In the genomic region with DNA sequence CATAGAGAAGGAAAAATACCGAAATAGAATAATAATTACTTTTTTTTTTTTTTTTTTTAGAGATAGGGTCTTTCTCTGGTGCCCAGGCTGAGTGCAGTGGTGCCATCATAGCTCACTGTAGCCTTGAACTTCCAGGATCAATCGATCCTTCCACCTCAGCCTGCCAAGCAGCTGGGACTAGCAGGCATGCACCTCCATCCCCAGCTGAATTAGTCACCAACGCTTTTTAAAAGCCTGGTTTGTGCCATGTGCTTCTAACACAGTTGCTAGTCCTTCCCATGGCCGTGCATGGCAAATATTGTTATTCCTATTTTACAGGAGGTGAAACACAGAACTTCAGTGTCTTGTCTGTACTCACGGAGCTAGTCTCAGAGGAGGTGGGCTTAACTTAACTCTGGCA, we compare ENCODE assay signal across 30 cellular contexts. TPM values are rescaled to one million over a fixed set of nuclear protein-coding genes. Genes with fewer than 3 reads are reported as not detected.
A peak's percentile ranks its signal among the peaks of the same experiment; 100 is the strongest.
DNase-seq lines count a peak whose midpoint lies in the region; ATAC-seq, FAIRE-seq and TF ChIP-seq lines count a peak whose summit lies in the region.
"Had no signal": no experiment of that assay in that cellular context is flagged by ENCODE, and none has a peak within 500 bp of the region (broad histone marks: within the 10 kb centered on the region; RNA-seq: fewer than 3 reads in every experiment).

No MANE protein-coding gene starts in this region.

- H3K27ac ChIP-seq in dorsolateral prefrontal cortex = no peak overlapping the region
- H3K27ac ChIP-seq: BLaER1, gastroesophageal sphincter, right atrium auricular region, suprapubic skin, upper lobe of right lung had no signal

- FAIRE-seq in bronchial epithelial cell (lab: Jason Lieb, UNC) = no peak

- H3K36me3 ChIP-seq in bronchial epithelial cell (ENCODE audit: control insufficient read depth, insufficient read depth, low read length) (no peaks in the 10 kb centered on the region), mucosa of descending colon (ENCODE audit: low read depth) (no peaks in the 10 kb centered on the region)
- H3K36me3 ChIP-seq: BLaER1, gastroesophageal sphincter, right atrium auricular region, suprapubic skin, upper lobe of right lung had no signal

- H3K4me1 ChIP-seq in mucosa of descending colon (ENCODE audit: low read depth) = no peaks in the 10 kb centered on the region
- H3K4me1 ChIP-seq: BLaER1, gastroesophageal sphincter, suprapubic skin, upper lobe of right lung had no signal

- ATAC-seq in mucosa of descending colon = peak; percentile 20
- ATAC-seq in HG03159 (IDR thresholded peaks at IDR 0.05; ENCODE audit: unreplicated experiment) = no peak
- ATAC-seq: gastroesophageal sphincter, Panc1, T-cell, WTC11 had no signal

- peak; percentile 62 for DNase-seq in DMS53 (lab: John Stamatoyannopoulos, UW)
- DNase-seq in LHCN-M2 (ENCODE audit: low read depth) = peak; percentile 9
- DNase-seq in bronchial epithelial cell (ENCODE audit: low read depth) = peak; percentile 22
- DNase-seq in mucosa of descending colon = no peak
- DNase-seq in dorsolateral prefrontal cortex = no peak
- DNase-seq in dedifferentiated amniotic fluid mesenchymal stem cell (ENCODE audit: extremely low spot score) = no peak
- DNase-seq in NOMO-1 treated with dmso at 0.1 percent for 144 hours (lab: John Stamatoyannopoulos, UW; ENCODE audit: unreplicated experiment) = no peak
- DNase-seq: activated CD4-positive, alpha-beta T cell treated with anti-CD3 and anti-CD28 coated beads, Interleukin-2, amount 10 ng/mL, durations not matched to agents 24 days and 14 days; activated naive CD4-positive, alpha-beta T cell treated with anti-CD3 and anti-CD28 coated beads, Interleukin-2, amount 10 ng/mL, durations not matched to agents 7 days and 5 days; cerebellar nuclear complex; DMS79 treated with DMSO at 0.1 percent for 48 hours; kidney glomerular epithelial cell; mammary epithelial cell; NCI-H1417 treated with DMSO at 0.1 percent for 48 hours; NCI-H2227 treated with DMSO at 0.1 percent for 48 hours; Right ventricle myocardium superior; stimulated activated CD4-positive, alpha-beta T cell treated with anti-CD3 and anti-CD28 coated beads, Interleukin-1b, Interleukin-23, amount 100 ng/mL, for 48 hours; stimulated activated naive CD4-positive, alpha-beta T cell treated with Interleukin-2 at 50 U/mL for 16 hours; T-cell; upper lobe of right lung had no signal

- H3K27me3 ChIP-seq in bronchial epithelial cell (ENCODE audit: control insufficient read depth, insufficient read depth, low read length) = no peaks in the 10 kb centered on the region
- H3K27me3 ChIP-seq in dorsolateral prefrontal cortex = peaks cover 0 to 8% (median 0%) of the 10 kb centered on the region in 45 donors
- H3K27me3 ChIP-seq: BLaER1, gastroesophageal sphincter, right atrium auricular region, suprapubic skin, upper lobe of right lung had no signal

- TF ChIP-seq CTCF in bronchial epithelial cell (IDR thresholded peaks at IDR 0.05; ENCODE audit: insufficient read depth, low read length, severe bottlenecking) (no peak), mucosa of descending colon (IDR thresholded peaks at IDR 0.05) (no peak), dorsolateral prefrontal cortex (IDR thresholded peaks at IDR 0.05 in 54 of 56, conservative IDR thresholded peaks at IDR 0.05 in 2 of 56; ENCODE audit: low read depth in 1 of 56, partially characterized antibody in 56 of 56) (no peak)

- H3K4me3 ChIP-seq in bronchial epithelial cell (ENCODE audit: low read depth, low read length) = no peak overlapping the region
- no peak overlapping the region for H3K4me3 ChIP-seq in mucosa of descending colon
- H3K4me3 ChIP-seq in dorsolateral prefrontal cortex = no peak overlapping the region
- H3K4me3 ChIP-seq: BLaER1, gastroesophageal sphincter, right atrium auricular region, suprapubic skin, upper lobe of right lung had no signal

- no peaks in the 10 kb centered on the region for H3K9me3 ChIP-seq in mucosa of descending colon
- H3K9me3 ChIP-seq: gastroesophageal sphincter, right atrium auricular region, suprapubic skin, upper lobe of right lung had no signal

- intact Hi-C loops in mucosa of descending colon (cut with DNase I, micrococcal nuclease) (no loop called here), dorsolateral prefrontal cortex (cut with DNase I) (no loop called here)

RNA-seq across cellular contexts. Expression of a gene that starts 23.2 kb away (rescaled TPM):
- total RNA-seq in LHCN-M2 (2014; rRNA removed) = not detected in 2 replicates
- polyA plus RNA-seq in LHCN-M2 (2012) = not detected
- total RNA-seq in bronchial epithelial cell = not detected in 2 replicates
- total RNA-seq in mucosa of descending colon = not detected
- not detected for total RNA-seq in dorsolateral prefrontal cortex
- total RNA-seq: activated CD4-positive, alpha-beta T cell treated with anti-CD3 and anti-CD28 coated beads, Interleukin-2, amount 10 ng/mL, durations not matched to agents 24 days and 14 days; dermis microvascular lymphatic vessel endothelial cell; endothelial cell of umbilical vein; gastroesophageal sphincter; mammary epithelial cell; right atrium auricular region; Right ventricle myocardium superior; suprapubic skin; T-cell; upper lobe of right lung; WTC11 had no signal
- polyA plus RNA-seq: endothelial cell of umbilical vein, mammary epithelial cell, neural cell had no signal

Comparison
In these comparisons a context has a peak if more than half of its experiments do, and no peak if none do; other contexts are left out.
1. DNase-seq: peak in DMS53 (single experiment), LHCN-M2 (single experiment) and bronchial epithelial cell (single experiment); none in mucosa of descending colon (0 of 3), dorsolateral prefrontal cortex (0 of 10), dedifferentiated amniotic fluid mesenchymal stem cell (single experiment) and NOMO-1 treated with dmso at 0.1 percent for 144 hours (single experiment).